In genomic region chr20:57393321-57394086, GRCh38 we compare ENCODE assay signal across 9 cellular contexts. TPM values are rescaled to one million over a fixed set of nuclear protein-coding genes. Genes with fewer than 3 reads are reported as not detected.
DNase-seq lines count a peak whose midpoint lies in the region; ATAC-seq and TF ChIP-seq lines count a peak whose summit lies in the region.
"Had no signal": no experiment of that assay in that cellular context is flagged by ENCODE, and none has a peak within 500 bp of the region (broad histone marks: within the 10 kb centered on the region; RNA-seq: fewer than 3 reads in every experiment).

No MANE protein-coding gene starts in this region.

- DNase-seq in breast epithelium (ENCODE audit: low spot score in 2 of 2), result no peak
- no peak for DNase-seq in MCF 10A (ENCODE audit: unreplicated experiment)
- no peak for DNase-seq in WTC11 (ENCODE audit: low spot score)
- peak; percentile 17 for DNase-seq in left kidney (ENCODE audit: low read depth, low spot score)
- DNase-seq in type B pancreatic cell (ENCODE audit: extremely low spot score, unreplicated experiment), result no peak
- DNase-seq in activated effector memory CD4-positive, alpha-beta T cell treated with Interleukin-2 at 50 U/mL for 16 hours, result no peak
- DNase-seq: EL had no signal

- H3K4me1 ChIP-seq in breast epithelium, result peaks cover 0 to 31% of the 10 kb centered on the region in 2 donors

- intact Hi-C loops in breast epithelium (cut with DNase I; ENCODE audit: low total_unique reads) (loop anchor here (10.0 kb wide), 1 partner anchor 101 kb away; no protein-coding TSS in a partner anchor), MCF 10A (cut with micrococcal nuclease) (no loop called here)

- H3K27ac ChIP-seq in breast epithelium, result peak overlapping the region; percentile 74 to 79

- no peaks in the 10 kb centered on the region for H3K36me3 ChIP-seq in breast epithelium

- POLR2A ChIA-PET in MCF 10A (lab: Yijun Ruan, JAX), result no interaction called here
- POLR2A ChIA-PET in WTC11 (lab: Charles Lee), result no interaction called here

- ATAC-seq in WTC11 (no peak), HG03520 (IDR thresholded peaks at IDR 0.05; ENCODE audit: unreplicated experiment) (no peak), GM21529 (IDR thresholded peaks at IDR 0.05; ENCODE audit: unreplicated experiment) (no peak)

- no peaks in the 10 kb centered on the region for H3K9me3 ChIP-seq in breast epithelium

- H3K36me3 Mint-ChIP-seq in MCF 10A (ENCODE audit: insufficient read depth, unreplicated experiment) (no peaks in the 10 kb centered on the region), WTC11 (peaks cover 36% of the 10 kb centered on the region), type B pancreatic cell (peaks cover 9% of the 10 kb centered on the region)

- H3K4me1 Mint-ChIP-seq in MCF 10A (ENCODE audit: insufficient read depth, unreplicated experiment) (no peaks in the 10 kb centered on the region), WTC11 (peaks cover 41% of the 10 kb centered on the region), type B pancreatic cell (ENCODE audit: unreplicated experiment) (peaks cover 34% of the 10 kb centered on the region)

- TF ChIP-seq CTCF in breast epithelium (IDR thresholded peaks at IDR 0.05) (no peak), MCF 10A (IDR thresholded peaks at IDR 0.05; ENCODE audit: unreplicated experiment) (no peak), WTC11 (IDR thresholded peaks at IDR 0.05) (no peak), type B pancreatic cell (conservative IDR thresholded peaks at IDR 0.05) (no peak)

- no peaks in the 10 kb centered on the region for H3K27me3 ChIP-seq in breast epithelium

- no peak overlapping the region for H3K4me3 Mint-ChIP-seq in MCF 10A (ENCODE audit: unreplicated experiment)
- peak overlapping the region; percentile 84 for H3K4me3 Mint-ChIP-seq in WTC11
- H3K4me3 Mint-ChIP-seq in type B pancreatic cell, result peak overlapping the region; percentile 79

- H3K27ac Mint-ChIP-seq in MCF 10A (ENCODE audit: low read depth, unreplicated experiment), result no peak overlapping the region
- peak overlapping the region; percentile 91 for H3K27ac Mint-ChIP-seq in WTC11
- H3K27ac Mint-ChIP-seq in type B pancreatic cell, result peak overlapping the region; percentile 40

- peak overlapping the region in 2 of 3 donors; percentile 73 to 77 for H3K4me3 ChIP-seq in breast epithelium

- TF ChIP-seq POLR2A in breast epithelium (IDR thresholded peaks at IDR 0.05), result no peak

- no TSS peak for BruUV-seq in MCF 10A (replicated peaks; lab: Mats Ljungman, UMichigan)

- H3K9me3 Mint-ChIP-seq in MCF 10A (ENCODE audit: unreplicated experiment), result no peaks in the 10 kb centered on the region
- H3K9me3 Mint-ChIP-seq in WTC11, result no peaks in the 10 kb centered on the region
- H3K9me3 Mint-ChIP-seq in type B pancreatic cell, result no peaks in the 10 kb centered on the region

- H3K27me3 Mint-ChIP-seq in MCF 10A (ENCODE audit: insufficient read depth, unreplicated experiment) (no peaks in the 10 kb centered on the region), WTC11 (ENCODE audit: low read depth) (no peaks in the 10 kb centered on the region), type B pancreatic cell (no peaks in the 10 kb centered on the region)

- CTCF ChIA-PET in MCF 10A (lab: Yijun Ruan, JAX), result interaction anchor here (0.7 to 1.2 kb wide), 2 partner anchors 11 to 993 kb away, joined by 6 to 7 read pairs; no protein-coding TSS in a partner anchor
- CTCF ChIA-PET in WTC11 (lab: Charles Lee), result no interaction called here

TF ChIP-seq in WTC11, 78 proteins besides CTCF, POLR2A, EP300 and RAD21:
- no peak for TF ChIP-seq RORB (CRISPR knock-in tag; IDR thresholded peaks at IDR 0.05)

RNA-seq across cellular contexts. Expression of gene RBM38, which starts 2.3 kb away (rescaled TPM):
- total RNA-seq in breast epithelium (10 to 100 TPM in 2 of 3 donors, 1 to 10 TPM in 1; 5.1 to 13.5 (median 10.5) TPM), MCF 10A (2022) (5.1 and 5.8 TPM in 2 replicates), WTC11 (2021) (60.5 to 69.0 TPM (median 61.1 TPM) in 3 replicates), type B pancreatic cell (ENCODE audit: low replicate concordance) (15.2 and 26.5 TPM in 2 replicates)

RNA-seq across cellular contexts. Expression of gene RAE1, which starts 42.4 kb away (rescaled TPM):
- total RNA-seq in breast epithelium (10 to 100 TPM; 13.8 to 26.9 (median 17.4) TPM), MCF 10A (2022) (46.7 and 60.3 TPM in 2 replicates), WTC11 (2021) (31.3 to 33.4 TPM (median 31.4 TPM) in 3 replicates), type B pancreatic cell (ENCODE audit: low replicate concordance) (38.2 and 46.5 TPM in 2 replicates)
